16 cellular contexts compared by ENCODE assay signal in genomic region chr9:127912296-127912695, GRCh38. TPM values are rescaled to one million over a fixed set of nuclear protein-coding genes. Genes with fewer than 3 reads are reported as not detected.
DNase-seq lines count a peak whose midpoint lies in the region; ATAC-seq, FAIRE-seq and TF ChIP-seq lines count a peak whose summit lies in the region.
"Had no signal": no experiment of that assay in that cellular context is flagged by ENCODE, and none has a peak within 500 bp of the region (broad histone marks: within the 10 kb centered on the region; RNA-seq: fewer than 3 reads in every experiment).

No MANE protein-coding gene starts in this region.

- FAIRE-seq in D721Med (lab: Jason Lieb, UNC), result no peak

- POLR2A ChIA-PET in activated CD8-positive, alpha-beta T cell treated with anti-CD3 and anti-CD28 coated beads for 36 hours (lab: Charles Lee), result interaction anchor here (0.9 to 1.1 kb wide), 2 partner anchors 9 to 14 kb away, joined by 3 to 4 read pairs; no protein-coding TSS in a partner anchor

- no peaks in the 10 kb centered on the region for H3K9me3 Mint-ChIP-seq in activated CD8-positive, alpha-beta T cell treated with anti-CD3 and anti-CD28 coated beads for 36 hours
- H3K9me3 Mint-ChIP-seq: neural crest cell had no signal

- no peak overlapping the region for H3K4me3 ChIP-seq in BLaER1 treated with 17β-estradiol and CSF1 and Interleukin-3, amounts not matched to agents 10 nM and 100 nM
- H3K4me3 ChIP-seq in GM12865 (ENCODE audit: low read depth, low read length) (no peak overlapping the region), mesenchymal stem cell (ENCODE audit: insufficient read depth in 1 of 2, low read depth in 1 of 2, low read length in 2 of 2) (no peak overlapping the region)
- H3K4me3 ChIP-seq: left lung had no signal

- no peak overlapping the region for H2BK12ac ChIP-seq in mesenchymal stem cell (ENCODE audit: low read length in 2 of 2)

- H3K79me1 ChIP-seq in mesenchymal stem cell (replicated peaks; ENCODE audit: low read length, poor library complexity, severe bottlenecking), result peaks cover 29% of the 10 kb centered on the region

- intact Hi-C loops in activated CD8-positive, alpha-beta T cell treated with anti-CD3 and anti-CD28 coated beads for 36 hours (cut with micrococcal nuclease), result no loop called here

- peaks cover 44% of the 10 kb centered on the region for H3K4me1 Mint-ChIP-seq in activated CD8-positive, alpha-beta T cell treated with anti-CD3 and anti-CD28 coated beads for 36 hours (ENCODE audit: low read depth)
- H3K4me1 Mint-ChIP-seq: neural crest cell had no signal

- H3K27ac ChIP-seq in BLaER1 treated with 17β-estradiol and CSF1 and Interleukin-3, amounts not matched to agents 10 nM and 100 nM, result peak overlapping the region in 5 of 11 experiments; percentile 22 to 63 (median 49); a peak in 7 of 22 replicates
- H3K27ac ChIP-seq in mesenchymal stem cell (ENCODE audit: low read length, poor library complexity, severe bottlenecking), result no peak overlapping the region
- H3K27ac ChIP-seq: brain microvascular endothelial cell had no signal

- H3K9me3 ChIP-seq in BLaER1 treated with 17β-estradiol and CSF1 and Interleukin-3, amounts not matched to agents 10 nM and 100 nM (replicated peaks in 1 of 11), result no peaks in the 10 kb centered on the region
- H3K9me3 ChIP-seq in mesenchymal stem cell (ENCODE audit: control insufficient read depth, low read length), result no peaks in the 10 kb centered on the region
- H3K9me3 ChIP-seq: left lung had no signal

- H4K91ac ChIP-seq in mesenchymal stem cell (ENCODE audit: low read length), result peak overlapping the region; percentile 31

- DNase-seq in GM12865 (ENCODE audit: low read depth) (peak; percentile 3), mesenchymal stem cell (no peak), HCEC 1CT (no peak), D721Med (ENCODE audit: insufficient read length, low spot score) (no peak)
- no peak for DNase-seq in activated CD8-positive, alpha-beta T cell treated with anti-CD3 and anti-CD28 coated beads for 36 hours
- DNase-seq: activated T-cell treated with anti-CD3 and anti-CD28 coated beads, Interleukin-2, amount 50 U/mL, for 48 hours; brain microvascular endothelial cell; head of caudate nucleus; NCI-H2107; NCI-H524 treated with DMSO at 0.1 percent for 48 hours; stimulated activated naive CD4-positive, alpha-beta T cell had no signal

- no peak overlapping the region for H2BK5ac ChIP-seq in mesenchymal stem cell (ENCODE audit: low read depth, low read length, poor library complexity, severe bottlenecking)

- WGBS in mesenchymal stem cell, result 98% methylated on average over 31 of the region's 31 CpGs

- peaks cover 34% of the 10 kb centered on the region for H3K36me3 Mint-ChIP-seq in activated CD8-positive, alpha-beta T cell treated with anti-CD3 and anti-CD28 coated beads for 36 hours (ENCODE audit: low read depth)

- H3K36me3 ChIP-seq in BLaER1 treated with 17β-estradiol and CSF1 and Interleukin-3, amounts not matched to agents 10 nM and 100 nM, result peaks cover 25 to 79% (median 70%) of the 10 kb centered on the region in 11 experiments
- H3K36me3 ChIP-seq in mesenchymal stem cell (ENCODE audit: control insufficient read depth in 1 of 2, insufficient read depth in 2 of 2, low read depth in 1 of 2, low read length in 2 of 2), result peaks cover 61 to 67% of the 10 kb centered on the region in 2 experiments

- no peak for ATAC-seq in activated CD8-positive, alpha-beta T cell treated with anti-CD3 and anti-CD28 coated beads for 36 hours
- ATAC-seq in GM21576 (IDR thresholded peaks at IDR 0.05; ENCODE audit: unreplicated experiment), result no peak

- H2BK15ac ChIP-seq in mesenchymal stem cell (ENCODE audit: low read depth, poor library complexity, severe bottlenecking), result no peak overlapping the region

- H3K27ac Mint-ChIP-seq in activated CD8-positive, alpha-beta T cell treated with anti-CD3 and anti-CD28 coated beads for 36 hours, result peak overlapping the region; percentile 90
- H3K27ac Mint-ChIP-seq: progenitor cell of endocrine pancreas had no signal

- peak overlapping the region; percentile 26 to 99 (median 97); a peak in 21 of 22 replicates for H3K4me2 ChIP-seq in BLaER1 treated with 17β-estradiol and CSF1 and Interleukin-3, amounts not matched to agents 10 nM and 100 nM
- H3K4me2 ChIP-seq in mesenchymal stem cell (ENCODE audit: low read length, poor library complexity, severe bottlenecking), result no peak overlapping the region

- CTCF ChIA-PET in activated CD8-positive, alpha-beta T cell treated with anti-CD3 and anti-CD28 coated beads for 36 hours (lab: Charles Lee), result no interaction called here

- no peak overlapping the region for H2AK5ac ChIP-seq in mesenchymal stem cell (ENCODE audit: low read length, severe bottlenecking)

- peak overlapping the region in 9 of 11 experiments; percentile 31 to 71 (median 58); a peak in 15 of 22 replicates for H3K9ac ChIP-seq in BLaER1 treated with 17β-estradiol and CSF1 and Interleukin-3, amounts not matched to agents 10 nM and 100 nM
- no peak overlapping the region for H3K9ac ChIP-seq in mesenchymal stem cell (ENCODE audit: low read length)

- H3K4me3 Mint-ChIP-seq in activated CD8-positive, alpha-beta T cell treated with anti-CD3 and anti-CD28 coated beads for 36 hours, result no peak overlapping the region

- H3K23ac ChIP-seq in mesenchymal stem cell (ENCODE audit: low read length in 2 of 2), result no peak overlapping the region

- H3K27me3 Mint-ChIP-seq in activated CD8-positive, alpha-beta T cell treated with anti-CD3 and anti-CD28 coated beads for 36 hours, result no peaks in the 10 kb centered on the region

- H3K4me1 ChIP-seq in BLaER1 treated with 17β-estradiol and CSF1 and Interleukin-3, amounts not matched to agents 10 nM and 100 nM, result peaks cover 74 to 89% (median 85%) of the 10 kb centered on the region in 10 experiments
- peaks cover 26% of the 10 kb centered on the region for H3K4me1 ChIP-seq in mesenchymal stem cell (ENCODE audit: control insufficient read depth, insufficient read depth, low read depth, low read length)

- no peak overlapping the region for H4K8ac ChIP-seq in mesenchymal stem cell (ENCODE audit: low read length)

- H2BK120ac ChIP-seq in mesenchymal stem cell (ENCODE audit: low read depth, low read length), result no peak overlapping the region

- H2AFZ ChIP-seq in mesenchymal stem cell (ENCODE audit: low read depth, low read length), result no peak overlapping the region

- H4K20me1 ChIP-seq in BLaER1 treated with 17β-estradiol and CSF1 and Interleukin-3, amounts not matched to agents 10 nM and 100 nM, result peaks cover 0 to 49% (median 22%) of the 10 kb centered on the region in 11 experiments; a peak in 11 of 22 replicates

- no peak overlapping the region for H3K4ac ChIP-seq in mesenchymal stem cell (ENCODE audit: low read depth in 1 of 2, low read length in 2 of 2)

- no peak for TF ChIP-seq CTCF in GM12865 (IDR thresholded peaks at IDR 0.05; ENCODE audit: insufficient read depth, low read depth, low read length, missing control alignments)
- TF ChIP-seq CTCF in activated CD8-positive, alpha-beta T cell treated with anti-CD3 and anti-CD28 coated beads for 36 hours (IDR thresholded peaks at IDR 0.05), result no peak
- TF ChIP-seq CTCF in D721Med (IDR thresholded peaks at IDR 0.05; ENCODE audit: insufficient read depth, missing control alignments), result no peak

- no peaks in the 10 kb centered on the region for H3K27me3 ChIP-seq in BLaER1 treated with 17β-estradiol and CSF1 and Interleukin-3, amounts not matched to agents 10 nM and 100 nM
- H3K27me3 ChIP-seq in mesenchymal stem cell (ENCODE audit: control insufficient read depth in 1 of 2, insufficient read depth in 1 of 2, low read length in 2 of 2), result no peaks in the 10 kb centered on the region
- H3K27me3 ChIP-seq: brain microvascular endothelial cell, left lung had no signal

- no peak overlapping the region for H3K14ac ChIP-seq in mesenchymal stem cell (ENCODE audit: low read length in 2 of 2)

- H3K18ac ChIP-seq in mesenchymal stem cell (ENCODE audit: low read depth in 1 of 2, low read length in 2 of 2), result no peak overlapping the region

RNA-seq across cellular contexts. Expression of gene ST6GALNAC4, which starts 4.5 kb away (rescaled TPM):
- 10 to 100 TPM; 34.3 to 34.9 TPM for total RNA-seq in activated CD8-positive, alpha-beta T cell treated with anti-CD3 and anti-CD28 coated beads for 36 hours
- polyA plus RNA-seq in mesenchymal stem cell (2013, experiment 1 of 2), result 32.1 TPM
- 29.4 TPM for polyA plus RNA-seq in mesenchymal stem cell (2013, experiment 2 of 2)

RNA-seq across cellular contexts. Expression of gene ST6GALNAC6, which starts 12.9 kb away (rescaled TPM):
- total RNA-seq in activated CD8-positive, alpha-beta T cell treated with anti-CD3 and anti-CD28 coated beads for 36 hours, result 10 to 100 TPM; 36.9 to 38.8 TPM
- polyA plus RNA-seq in mesenchymal stem cell (2013, experiment 1 of 2), result 45.2 TPM
- 45.9 TPM for polyA plus RNA-seq in mesenchymal stem cell (2013, experiment 2 of 2)

RNA-seq across cellular contexts. Expression of gene PIP5KL1, which starts 18.3 kb away (rescaled TPM):
- total RNA-seq in activated CD8-positive, alpha-beta T cell treated with anti-CD3 and anti-CD28 coated beads for 36 hours, result 1 to 10 TPM; 1.7 to 2.5 TPM
- polyA plus RNA-seq in mesenchymal stem cell (2013, experiment 1 of 2), result 2.0 TPM
- 1.8 TPM for polyA plus RNA-seq in mesenchymal stem cell (2013, experiment 2 of 2)

RNA-seq across cellular contexts. Expression of gene DPM2, which starts 25.4 kb away (rescaled TPM):
- total RNA-seq in activated CD8-positive, alpha-beta T cell treated with anti-CD3 and anti-CD28 coated beads for 36 hours, result 10 to 100 TPM; 41.3 to 43.9 TPM
- polyA plus RNA-seq in mesenchymal stem cell (2013, experiment 1 of 2), result 29.7 TPM
- polyA plus RNA-seq in mesenchymal stem cell (2013, experiment 2 of 2), result 30.1 TPM

RNA-seq across cellular contexts. Expression of gene AK1, which starts 34.8 kb away (rescaled TPM):
- 10 to 100 TPM; 12.1 to 14.8 TPM for total RNA-seq in activated CD8-positive, alpha-beta T cell treated with anti-CD3 and anti-CD28 coated beads for 36 hours
- 127 TPM for polyA plus RNA-seq in mesenchymal stem cell (2013, experiment 1 of 2)
- 132 TPM for polyA plus RNA-seq in mesenchymal stem cell (2013, experiment 2 of 2)
